In genomic region chr1:194535369-194535768, GRCh38 we compare ENCODE assay signal across 21 cellular contexts.
DNase-seq lines count a peak whose midpoint lies in the region; ATAC-seq and TF ChIP-seq lines count a peak whose summit lies in the region.
"Had no signal": no experiment of that assay in that cellular context is flagged by ENCODE, and none has a peak within 500 bp of the region (broad histone marks: within the 10 kb centered on the region; RNA-seq: fewer than 3 reads in every experiment).

No MANE protein-coding gene starts in this region.

- H3K4me2 ChIP-seq in PC-9: no peak overlapping the region
- H3K4me2 ChIP-seq: KMS-11 had no signal

- CTCF ChIA-PET in PC-9 (lab: Charles Lee): no interaction called here

- no peaks in the 10 kb centered on the region for H3K36me3 ChIP-seq in PC-9 (ENCODE audit: low read depth)
- no peaks in the 10 kb centered on the region for H3K36me3 ChIP-seq in neuron (ENCODE audit: insufficient read depth, low read length)
- H3K36me3 ChIP-seq in lower lobe of right lung: no peaks in the 10 kb centered on the region
- H3K36me3 ChIP-seq: left lung, SJSA1, upper lobe of left lung had no signal

- H3K27ac ChIP-seq in PC-9: no peak overlapping the region
- no peak overlapping the region for H3K27ac ChIP-seq in lower lobe of right lung
- H3K27ac ChIP-seq: KMS-11, left lung, psoas muscle, SJSA1, upper lobe of left lung had no signal

- H3K4me3 ChIP-seq in PC-9 (no peak overlapping the region), neuron (ENCODE audit: low read length) (no peak overlapping the region), lower lobe of right lung (no peak overlapping the region)
- H3K4me3 ChIP-seq: left lung, psoas muscle, SJSA1, upper lobe of left lung had no signal

- H3K36me3 Mint-ChIP-seq in endothelial cell (ENCODE audit: low read depth, unreplicated experiment) (no peaks in the 10 kb centered on the region), chondrocyte (ENCODE audit: low read depth) (no peaks in the 10 kb centered on the region)
- H3K36me3 Mint-ChIP-seq: activated naive CD8-positive, alpha-beta T cell treated with anti-CD3 and anti-CD28 coated beads, Interleukin-2, amount 10 ng/mL, durations not matched to agents 7 days and 5 days had no signal

- no peaks in the 10 kb centered on the region for H3K27me3 Mint-ChIP-seq in endothelial cell (ENCODE audit: unreplicated experiment)
- H3K27me3 Mint-ChIP-seq in chondrocyte (ENCODE audit: low read depth): no peaks in the 10 kb centered on the region
- H3K27me3 Mint-ChIP-seq: activated CD4-positive, alpha-beta memory T cell treated with anti-CD3 and anti-CD28 coated beads, Interleukin-2, amount 10 ng/mL, durations not matched to agents 7 days and 5 days; activated naive CD8-positive, alpha-beta T cell treated with anti-CD3 and anti-CD28 coated beads, Interleukin-2, amount 10 ng/mL, durations not matched to agents 7 days and 5 days had no signal

- POLR2A ChIA-PET in PC-9 (lab: Charles Lee; ENCODE audit: unreplicated experiment): no interaction called here

- ATAC-seq in lower lobe of right lung: no peak
- ATAC-seq: activated T-cell treated with anti-CD3 and anti-CD28 coated beads, Interleukin-2, amount 50 U/mL, for 72 hours; left lung; psoas muscle had no signal

- no peak for TF ChIP-seq CTCF in PC-9 (conservative IDR thresholded peaks at IDR 0.05)
- TF ChIP-seq CTCF in endothelial cell (IDR thresholded peaks at IDR 0.05; ENCODE audit: unreplicated experiment): no peak
- TF ChIP-seq CTCF in chondrocyte (IDR thresholded peaks at IDR 0.05): no peak
- no peak for TF ChIP-seq CTCF in lower lobe of right lung (IDR thresholded peaks at IDR 0.05)

- H3K27ac Mint-ChIP-seq in endothelial cell (ENCODE audit: unreplicated experiment): peak overlapping the region; percentile 91
- no peak overlapping the region for H3K27ac Mint-ChIP-seq in chondrocyte (ENCODE audit: unreplicated experiment)
- H3K27ac Mint-ChIP-seq: activated CD4-positive, alpha-beta memory T cell treated with anti-CD3 and anti-CD28 coated beads, Interleukin-2, amount 10 ng/mL, durations not matched to agents 7 days and 5 days; activated naive CD8-positive, alpha-beta T cell treated with anti-CD3 and anti-CD28 coated beads, Interleukin-2, amount 10 ng/mL, durations not matched to agents 7 days and 5 days; activated T-cell treated with anti-CD3 and anti-CD28 coated beads, Interleukin-2, amount 50 U/mL, for 72 hours had no signal

- H3K79me2 ChIP-seq in PC-9 (ENCODE audit: low read depth): no peaks in the 10 kb centered on the region

- H3K27me3 ChIP-seq in PC-9 (ENCODE audit: insufficient read depth, low read depth) (no peaks in the 10 kb centered on the region), neuron (ENCODE audit: insufficient read depth, low read length) (no peaks in the 10 kb centered on the region), lower lobe of right lung (ENCODE audit: low read depth) (no peaks in the 10 kb centered on the region)
- H3K27me3 ChIP-seq: left lung, SJSA1, upper lobe of left lung had no signal

- H2AFZ ChIP-seq in PC-9: peak overlapping the region; percentile 53; the same call in 1 of the 2 replicates
- peak overlapping the region; percentile 32 for H2AFZ ChIP-seq in neuron (ENCODE audit: low read depth, low read length)

- H3K9me3 ChIP-seq in PC-9 (ENCODE audit: insufficient read depth, low read depth) (no peaks in the 10 kb centered on the region), neuron (ENCODE audit: low read length) (no peaks in the 10 kb centered on the region), lower lobe of right lung (no peaks in the 10 kb centered on the region)
- H3K9me3 ChIP-seq: left lung, psoas muscle, upper lobe of left lung had no signal

- no TSS peak for BruUV-seq in PC-9 (replicated peaks; lab: Mats Ljungman, UMichigan)

- H3K4me3 Mint-ChIP-seq in endothelial cell (ENCODE audit: unreplicated experiment) (no peak overlapping the region), chondrocyte (ENCODE audit: unreplicated experiment) (no peak overlapping the region)
- H3K4me3 Mint-ChIP-seq: activated CD4-positive, alpha-beta memory T cell treated with anti-CD3 and anti-CD28 coated beads, Interleukin-2, amount 10 ng/mL, durations not matched to agents 7 days and 5 days; activated naive CD8-positive, alpha-beta T cell treated with anti-CD3 and anti-CD28 coated beads, Interleukin-2, amount 10 ng/mL, durations not matched to agents 7 days and 5 days; activated T-cell treated with anti-CD3 and anti-CD28 coated beads, Interleukin-2, amount 50 U/mL, for 72 hours had no signal

- no peaks in the 10 kb centered on the region for H4K20me1 ChIP-seq in PC-9 (ENCODE audit: insufficient read depth)

- H3K9me3 Mint-ChIP-seq in endothelial cell (ENCODE audit: unreplicated experiment): no peaks in the 10 kb centered on the region
- H3K9me3 Mint-ChIP-seq in chondrocyte (ENCODE audit: low read depth): peaks cover 6% of the 10 kb centered on the region
- H3K9me3 Mint-ChIP-seq: activated CD4-positive, alpha-beta memory T cell treated with anti-CD3 and anti-CD28 coated beads, Interleukin-2, amount 10 ng/mL, durations not matched to agents 7 days and 5 days; activated naive CD8-positive, alpha-beta T cell treated with anti-CD3 and anti-CD28 coated beads, Interleukin-2, amount 10 ng/mL, durations not matched to agents 7 days and 5 days; activated T-cell treated with anti-CD3 and anti-CD28 coated beads, Interleukin-2, amount 50 U/mL, for 72 hours had no signal

- H3K4me1 ChIP-seq in PC-9 (replicated peaks; ENCODE audit: insufficient read depth) (no peaks in the 10 kb centered on the region), neuron (ENCODE audit: insufficient read depth, low read length) (no peaks in the 10 kb centered on the region), lower lobe of right lung (no peaks in the 10 kb centered on the region)
- H3K4me1 ChIP-seq: left lung, psoas muscle, SJSA1, upper lobe of left lung had no signal

- no peaks in the 10 kb centered on the region for H3F3A ChIP-seq in PC-9 (ENCODE audit: insufficient read depth, low read depth)

- peaks cover 32% of the 10 kb centered on the region for H3K4me1 Mint-ChIP-seq in endothelial cell (ENCODE audit: unreplicated experiment)
- peaks cover 6% of the 10 kb centered on the region for H3K4me1 Mint-ChIP-seq in chondrocyte (ENCODE audit: low read depth)
- H3K4me1 Mint-ChIP-seq: activated CD4-positive, alpha-beta memory T cell treated with anti-CD3 and anti-CD28 coated beads, Interleukin-2, amount 10 ng/mL, durations not matched to agents 7 days and 5 days; activated naive CD8-positive, alpha-beta T cell treated with anti-CD3 and anti-CD28 coated beads, Interleukin-2, amount 10 ng/mL, durations not matched to agents 7 days and 5 days had no signal

- H3K9me2 ChIP-seq in PC-9 (ENCODE audit: insufficient read depth): no peaks in the 10 kb centered on the region

- DNase-seq in HUDEP-2 (lab: John Stamatoyannopoulos, UW; ENCODE audit: unreplicated experiment in 76 of 76) (peak in 74 of 76 experiments; percentile 6 to 98 (median 80)), PC-9 (no peak), endothelial cell (ENCODE audit: low spot score) (peak; percentile 69), NCI-H2029 treated with DMSO at 0.1 percent for 48 hours (lab: John Stamatoyannopoulos, UW) (no peak), chondrocyte (ENCODE audit: low spot score) (no peak), occipital lobe (lab: John Stamatoyannopoulos, UW) (no peak), lower lobe of right lung (no peak)
- DNase-seq: activated CD4-positive, alpha-beta memory T cell treated with anti-CD3 and anti-CD28 coated beads, Interleukin-2, amount 10 ng/mL, durations not matched to agents 7 days and 5 days; activated naive CD8-positive, alpha-beta T cell treated with anti-CD3 and anti-CD28 coated beads, Interleukin-2, amount 10 ng/mL, durations not matched to agents 7 days and 5 days; activated T-cell treated with anti-CD3 and anti-CD28 coated beads, Interleukin-2, amount 50 U/mL, for 72 hours; DMS153; hypothalamus; left lung; NCI-H1436 treated with DMSO at 0.1 percent for 48 hours; NCI-H510A; psoas muscle; stimulated activated naive CD4-positive, alpha-beta T cell treated with Interleukin-2 at 50 U/mL for 16 hours; upper lobe of left lung had no signal

- intact Hi-C loops in PC-9 (cut with micrococcal nuclease; ENCODE audit: unreplicated experiment): no loop called here
- intact Hi-C loops in lower lobe of right lung (cut with DNase I): no loop called here

Comparison
In these comparisons a context has a peak if more than half of its experiments do, and no peak if none do; other contexts are left out.
1. DNase-seq: peak in HUDEP-2 (74 of 76) and endothelial cell (single experiment); none in PC-9 (0 of 2), NCI-H2029 treated with DMSO at 0.1 percent for 48 hours (single experiment), chondrocyte (single experiment), occipital lobe (single experiment) and lower lobe of right lung (single experiment).